In genomic region chr20:53693265-53693871, GRCh38 we compare ENCODE assay signal across 16 cellular contexts.
A peak's percentile ranks its signal among the peaks of the same experiment; 100 is the strongest.
DNase-seq lines count a peak whose midpoint lies in the region; ATAC-seq and TF ChIP-seq lines count a peak whose summit lies in the region.
"Had no signal": no experiment of that assay in that cellular context is flagged by ENCODE, and none has a peak within 500 bp of the region (broad histone marks: within the 10 kb centered on the region; RNA-seq: fewer than 3 reads in every experiment).

No MANE protein-coding gene starts in this region.

- no peak for DNase-seq in CD4-positive, alpha-beta T cell
- DNase-seq in T-helper 2 cell treated with Interferon-gamma antibody and Interleukin-4, amounts not matched to agents 5 μg/mL and 100 μg/mL, for 36 hours (ENCODE audit: low spot score): no peak
- no peak for DNase-seq in mesenchymal stem cell
- DNase-seq in EL: no peak
- no peak for DNase-seq in sciatic nerve (ENCODE audit: low spot score)
- DNase-seq: activated CD8-positive, alpha-beta memory T cell treated with anti-CD3 and anti-CD28 coated beads, Interleukin-2, amount 50 U/mL, for 4 hours; H9; kidney; NCI-H1105 treated with DMSO at 0.1 percent for 48 hours; NCI-H446; Peyer's patch had no signal

- peak overlapping the region; percentile 67 for H3K9ac ChIP-seq in mesenchymal stem cell (ENCODE audit: low read length)

- no peaks in the 10 kb centered on the region for H3K4me1 ChIP-seq in mesenchymal stem cell (ENCODE audit: control insufficient read depth, insufficient read depth, low read depth, low read length)

- no peak for TF ChIP-seq CTCF in CD4-positive, alpha-beta T cell (IDR thresholded peaks at IDR 0.05)

- H3K36me3 Mint-ChIP-seq in CD4-positive, alpha-beta T cell (ENCODE audit: low read depth): no peaks in the 10 kb centered on the region
- H3K36me3 Mint-ChIP-seq in T-helper 2 cell treated with Interferon-gamma antibody and Interleukin-4, amounts not matched to agents 5 μg/mL and 100 μg/mL, for 36 hours (ENCODE audit: low read depth): no peaks in the 10 kb centered on the region

- no peaks in the 10 kb centered on the region for H3K9me3 Mint-ChIP-seq in CD4-positive, alpha-beta T cell
- no peaks in the 10 kb centered on the region for H3K9me3 Mint-ChIP-seq in T-helper 2 cell treated with Interferon-gamma antibody and Interleukin-4, amounts not matched to agents 5 μg/mL and 100 μg/mL, for 36 hours
- H3K9me3 Mint-ChIP-seq: endodermal cell, H9 had no signal

- H3K9me3 ChIP-seq in CD4-positive, alpha-beta T cell (ENCODE audit: control insufficient read depth, low read length): no peaks in the 10 kb centered on the region
- no peaks in the 10 kb centered on the region for H3K9me3 ChIP-seq in mesenchymal stem cell (ENCODE audit: control insufficient read depth, low read length)
- H3K9me3 ChIP-seq: Peyer's patch had no signal

- no peak overlapping the region for H2AK5ac ChIP-seq in mesenchymal stem cell (ENCODE audit: low read length, severe bottlenecking)

- no peaks in the 10 kb centered on the region for H3K27me3 Mint-ChIP-seq in CD4-positive, alpha-beta T cell
- H3K27me3 Mint-ChIP-seq in T-helper 2 cell treated with Interferon-gamma antibody and Interleukin-4, amounts not matched to agents 5 μg/mL and 100 μg/mL, for 36 hours (ENCODE audit: low read depth): no peaks in the 10 kb centered on the region

- WGBS in mesenchymal stem cell: 95% methylated on average over 14 of the region's 17 CpGs

- H3K4ac ChIP-seq in mesenchymal stem cell (ENCODE audit: low read depth in 1 of 2, low read length in 2 of 2): no peak overlapping the region

- H2AFZ ChIP-seq in mesenchymal stem cell (ENCODE audit: low read depth, low read length): no peak overlapping the region

- H3K4me1 Mint-ChIP-seq in CD4-positive, alpha-beta T cell (ENCODE audit: low read depth): peaks cover 27% of the 10 kb centered on the region
- peaks cover 33% of the 10 kb centered on the region for H3K4me1 Mint-ChIP-seq in T-helper 2 cell treated with Interferon-gamma antibody and Interleukin-4, amounts not matched to agents 5 μg/mL and 100 μg/mL, for 36 hours (ENCODE audit: low read depth)
- H3K4me1 Mint-ChIP-seq: H9 had no signal

- H3K27ac ChIP-seq in CD4-positive, alpha-beta T cell (ENCODE audit: low read depth, low read length): no peak overlapping the region
- H3K27ac ChIP-seq in mesenchymal stem cell (ENCODE audit: low read length, poor library complexity, severe bottlenecking): no peak overlapping the region
- H3K27ac ChIP-seq: brain microvascular endothelial cell, Peyer's patch had no signal

- no peak overlapping the region for H4K91ac ChIP-seq in mesenchymal stem cell (ENCODE audit: low read length)

- CTCF ChIA-PET in CD4-positive, alpha-beta T cell (lab: Charles Lee): no interaction called here

- H3K27me3 ChIP-seq in CD4-positive, alpha-beta T cell (ENCODE audit: control insufficient read depth, insufficient read depth, low read length): no peaks in the 10 kb centered on the region
- no peaks in the 10 kb centered on the region for H3K27me3 ChIP-seq in mesenchymal stem cell (ENCODE audit: control insufficient read depth in 1 of 2, insufficient read depth in 1 of 2, low read length in 2 of 2)
- H3K27me3 ChIP-seq: brain microvascular endothelial cell, Peyer's patch had no signal

- H3K79me1 ChIP-seq in mesenchymal stem cell (replicated peaks; ENCODE audit: low read length, poor library complexity, severe bottlenecking): no peaks in the 10 kb centered on the region

- no peak overlapping the region for H4K8ac ChIP-seq in mesenchymal stem cell (ENCODE audit: low read length)

- peak; percentile 44 for ATAC-seq in CD4-positive, alpha-beta T cell (ENCODE audit: poor library complexity)
- ATAC-seq in GM19463 (IDR thresholded peaks at IDR 0.05; ENCODE audit: unreplicated experiment) (peak; percentile 44), HG03457 (IDR thresholded peaks at IDR 0.05; ENCODE audit: unreplicated experiment) (no peak), GM21723 (IDR thresholded peaks at IDR 0.05; ENCODE audit: unreplicated experiment) (no peak), sciatic nerve (no peak)

- POLR2A ChIA-PET in CD4-positive, alpha-beta T cell (lab: Charles Lee): no interaction called here

- H3K4me2 ChIP-seq in mesenchymal stem cell (ENCODE audit: low read length, poor library complexity, severe bottlenecking): no peak overlapping the region

- no peak overlapping the region for H2BK120ac ChIP-seq in mesenchymal stem cell (ENCODE audit: low read depth, low read length)

- peak overlapping the region; percentile 72 for H3K4me3 Mint-ChIP-seq in CD4-positive, alpha-beta T cell
- peak overlapping the region; percentile 62 for H3K4me3 Mint-ChIP-seq in T-helper 2 cell treated with Interferon-gamma antibody and Interleukin-4, amounts not matched to agents 5 μg/mL and 100 μg/mL, for 36 hours
- H3K4me3 Mint-ChIP-seq: endodermal cell, H9 had no signal

- no peak overlapping the region for H3K4me3 ChIP-seq in mesenchymal stem cell (ENCODE audit: insufficient read depth in 1 of 2, low read depth in 1 of 2, low read length in 2 of 2)
- H3K4me3 ChIP-seq: Peyer's patch had no signal

- no peak overlapping the region for H3K18ac ChIP-seq in mesenchymal stem cell (ENCODE audit: low read depth in 1 of 2, low read length in 2 of 2)

- no peak overlapping the region for H3K23ac ChIP-seq in mesenchymal stem cell (ENCODE audit: low read length in 2 of 2)

- intact Hi-C loops in CD4-positive, alpha-beta T cell (cut with DNase I, micrococcal nuclease): no loop called here
- intact Hi-C loops in sciatic nerve (cut with DNase I): no loop called here

- H3K36me3 ChIP-seq in mesenchymal stem cell (ENCODE audit: control insufficient read depth in 1 of 2, insufficient read depth in 2 of 2, low read depth in 1 of 2, low read length in 2 of 2): no peaks in the 10 kb centered on the region
- H3K36me3 ChIP-seq: brain microvascular endothelial cell, Peyer's patch had no signal

- H3K14ac ChIP-seq in mesenchymal stem cell (ENCODE audit: low read length in 2 of 2): no peak overlapping the region

- no peak overlapping the region for H2BK15ac ChIP-seq in mesenchymal stem cell (ENCODE audit: low read depth, poor library complexity, severe bottlenecking)

- no peak overlapping the region for H2BK12ac ChIP-seq in mesenchymal stem cell (ENCODE audit: low read length in 2 of 2)

- H3K27ac Mint-ChIP-seq in CD4-positive, alpha-beta T cell: peak overlapping the region; percentile 57
- H3K27ac Mint-ChIP-seq in T-helper 2 cell treated with Interferon-gamma antibody and Interleukin-4, amounts not matched to agents 5 μg/mL and 100 μg/mL, for 36 hours: peak overlapping the region; percentile 58

- H2BK5ac ChIP-seq in mesenchymal stem cell (ENCODE audit: low read depth, low read length, poor library complexity, severe bottlenecking): no peak overlapping the region

Comparison
In these comparisons a context has a peak if more than half of its experiments do, and no peak if none do; other contexts are left out.
1. ATAC-seq: peak in CD4-positive, alpha-beta T cell (single experiment) and GM19463 (single experiment); none in HG03457 (single experiment), GM21723 (single experiment) and sciatic nerve (single experiment).